ENCODE assay signal across 17 cellular contexts in genomic region chr15:50344006-50344464, GRCh38. TPM values are rescaled to one million over a fixed set of nuclear protein-coding genes. Genes with fewer than 3 reads are reported as not detected.
DNase-seq lines count a peak whose midpoint lies in the region; ATAC-seq, FAIRE-seq and TF ChIP-seq lines count a peak whose summit lies in the region.
"Had no signal": no experiment of that assay in that cellular context is flagged by ENCODE, and none has a peak within 500 bp of the region (broad histone marks: within the 10 kb centered on the region; RNA-seq: fewer than 3 reads in every experiment).

No MANE protein-coding gene starts in this region.

- intact Hi-C loops in right lobe of liver (cut with DNase I), result no loop called here

- H3K4me3 ChIP-seq in right lobe of liver (peak overlapping the region in 2 of 3 donors; percentile 8 to 19), small intestine (ENCODE audit: low read depth in 1 of 2, low read length in 2 of 2) (no peak overlapping the region)
- H3K4me3 ChIP-seq: A549, GM23248 had no signal

- H3K36me3 ChIP-seq in right lobe of liver (no peaks in the 10 kb centered on the region), small intestine (ENCODE audit: control insufficient read depth in 2 of 2, insufficient read depth in 2 of 2, low read length in 2 of 2) (no peaks in the 10 kb centered on the region)

- H3K27ac ChIP-seq in right lobe of liver (peak overlapping the region in 2 of 3 donors; percentile 83 to 87), small intestine (ENCODE audit: low read depth in 1 of 2, low read length in 1 of 2) (no peak overlapping the region)
- H3K27ac ChIP-seq: A549, GM23248 had no signal

- peak; percentile 83 to 92 (median 86) for ATAC-seq in right lobe of liver
- no peak for ATAC-seq in HG02884 (IDR thresholded peaks at IDR 0.05; ENCODE audit: unreplicated experiment)
- ATAC-seq: HCT116 had no signal

- H3K27me3 Mint-ChIP-seq in immature natural killer cell (ENCODE audit: low read depth in 3 of 3), result no peaks in the 10 kb centered on the region
- H3K27me3 Mint-ChIP-seq: CD8-positive, alpha-beta memory T cell; IgD-negative memory B cell had no signal

- H3K9me3 ChIP-seq in right lobe of liver (no peaks in the 10 kb centered on the region), small intestine (ENCODE audit: control insufficient read depth, low read depth) (no peaks in the 10 kb centered on the region)
- H3K9me3 ChIP-seq: A549 had no signal

- no peak for TF ChIP-seq POLR2A in right lobe of liver (IDR thresholded peaks at IDR 0.05)

- peaks cover 0 to 22% (median 8%) of the 10 kb centered on the region in 4 donors for H3K4me1 ChIP-seq in right lobe of liver
- H3K4me1 ChIP-seq in small intestine (ENCODE audit: control insufficient read depth in 2 of 2, insufficient read depth in 1 of 2, low read depth in 1 of 2, low read length in 1 of 2), result no peaks in the 10 kb centered on the region
- H3K4me1 ChIP-seq: A549 had no signal

- peak overlapping the region in 4 of 6 donors; percentile 0 to 83 (median 52) for H3K27ac Mint-ChIP-seq in immature natural killer cell

- H3K36me3 Mint-ChIP-seq in immature natural killer cell, result peaks cover 0 to 4% (median 4%) of the 10 kb centered on the region in 3 donors

- H3K9me3 Mint-ChIP-seq in immature natural killer cell, result no peaks in the 10 kb centered on the region
- H3K9me3 Mint-ChIP-seq: CD14-positive monocyte; CD8-positive, alpha-beta memory T cell; IgD-negative memory B cell had no signal

- WGBS in right lobe of liver (ENCODE audit: insufficient coverage, low coverage, low lambda C conversion rate, missing lambda C conversion rate), result 20% methylated on average over 3 of the region's 3 CpGs
- 7 to 67% (median 30%) methylated on average over 3 of the region's 3 CpGs for WGBS in small intestine, 3 donors

- DNase-seq in HuH-7 (ENCODE audit: low spot score) (peak; percentile 12), immature natural killer cell (no peak), right lobe of liver (peak in 1 of 3 donors; percentile 54), small intestine (peak; percentile 62), SKM-1 treated with dmso at 0.1 percent for 144 hours (lab: John Stamatoyannopoulos, UW; ENCODE audit: unreplicated experiment) (no peak), GM19238 (ENCODE audit: insufficient read length, low spot score) (no peak)
- DNase-seq in activated CD4-positive, alpha-beta T cell treated with anti-CD3 and anti-CD28 coated beads for 48 hours, result no peak
- DNase-seq: CD8-positive, alpha-beta memory T cell; DMS53; GF-D8; GM23248 had no signal

- FAIRE-seq in small intestine (lab: Jason Lieb, UNC), result no peak
- FAIRE-seq: A549, H54 had no signal

- peaks cover 22 to 55% of the 10 kb centered on the region in 2 donors for H3K4me1 Mint-ChIP-seq in immature natural killer cell

- no peaks in the 10 kb centered on the region for H3K27me3 ChIP-seq in right lobe of liver
- H3K27me3 ChIP-seq in small intestine (ENCODE audit: control insufficient read depth in 2 of 2, insufficient read depth in 2 of 2, low read length in 2 of 2), result no peaks in the 10 kb centered on the region

- no peak for TF ChIP-seq CTCF in right lobe of liver (IDR thresholded peaks at IDR 0.05)

- H3K4me3 Mint-ChIP-seq in immature natural killer cell, result no peak overlapping the region
- H3K4me3 Mint-ChIP-seq: CD14-positive monocyte; CD8-positive, alpha-beta memory T cell; IgD-negative memory B cell had no signal

RNA-seq across cellular contexts. Expression of gene GABPB1, which starts 11.0 kb away (rescaled TPM):
- polyA plus RNA-seq in immature natural killer cell, result 10 to 100 TPM; 31.0 to 61.9 (median 33.1) TPM
- 10 to 100 TPM in 2 of 6 experiments, 1 to 10 TPM in 4; 5.4 to 10.5 (median 9.4) TPM for total RNA-seq in right lobe of liver
- polyA plus RNA-seq in small intestine, result 1 to 10 TPM; 4.3 to 7.6 (median 5.6) TPM

Comparison
In these comparisons a context has a peak if more than half of its experiments do, and no peak if none do; other contexts are left out.
1. DNase-seq: peak in HuH-7 (single experiment) and small intestine (single experiment); none in immature natural killer cell (0 of 3), SKM-1 treated with dmso at 0.1 percent for 144 hours (single experiment), GM19238 (single experiment) and activated CD4-positive, alpha-beta T cell treated with anti-CD3 and anti-CD28 coated beads for 48 hours (single experiment).
2. H3K27ac ChIP-seq: peak in right lobe of liver (2 of 3); none in small intestine (0 of 2).
3. H3K4me3 ChIP-seq: peak in right lobe of liver (2 of 3); none in small intestine (0 of 2).